Comparison of ENCODE assay signal across 35 cellular contexts in the genomic region with DNA sequence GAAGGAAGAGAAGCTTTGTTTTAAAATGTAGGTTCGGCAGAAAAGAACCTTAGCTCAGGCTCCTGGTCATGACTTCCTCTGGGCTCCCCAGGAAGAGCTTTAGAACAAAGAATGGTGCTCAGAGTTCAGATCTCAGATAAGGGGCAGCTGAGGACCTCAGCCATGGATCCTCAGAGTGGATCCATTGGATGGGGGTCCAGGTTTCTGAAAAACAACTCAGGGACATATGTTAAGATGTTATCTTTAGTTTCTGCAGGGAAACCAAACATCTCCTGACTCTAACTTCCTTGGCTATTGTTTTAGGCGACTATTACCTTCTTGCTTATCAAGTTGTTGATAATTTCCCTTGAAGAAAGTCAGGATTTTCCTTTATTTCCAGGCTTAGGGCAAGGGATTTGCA.
"Had no signal": no experiment of that assay in that cellular context is flagged by ENCODE, and none has a peak within 500 bp of the region (broad histone marks: within the 10 kb centered on the region; RNA-seq: fewer than 3 reads in every experiment).

No MANE protein-coding gene starts in this region.

- H3K27ac ChIP-seq: ascending aorta, cardiac muscle cell, VCaP had no signal

- H3K36me3 ChIP-seq: cardiac muscle cell had no signal

- H3K4me3 ChIP-seq: ascending aorta, cardiac muscle cell had no signal

- H3K36me3 Mint-ChIP-seq: activated naive CD4-positive, alpha-beta T cell treated with anti-CD3 and anti-CD28 coated beads, Interleukin-2, amount 10 ng/mL, durations not matched to agents 7 days and 5 days; activated naive CD4-positive, alpha-beta T cell treated with anti-CD3 and anti-CD28 coated beads, Interleukin-2, amount 50 U/mL, for 24 hours; activated naive CD8-positive, alpha-beta T cell treated with anti-CD3 and anti-CD28 coated beads, Interleukin-2, amount 10 ng/mL, durations not matched to agents 7 days and 5 days had no signal

- DNase-seq: activated B cell treated with CpG ODN at 0.5 μM for 24 hours; activated CD4-positive, alpha-beta memory T cell treated with anti-CD3 and anti-CD28 coated beads for 36 hours; activated CD4-positive, alpha-beta T cell treated with anti-CD3 and anti-CD28 coated beads for 4 hours; activated CD4-positive, alpha-beta T cell treated with anti-CD3 and anti-CD28 coated beads, Interleukin-2, amount 10 ng/mL, durations not matched to agents 24 days and 14 days; activated CD4-positive, alpha-beta T cell treated with anti-CD3 and anti-CD28 coated beads, Interleukin-2, amount 50 U/mL, for 1 hour; activated CD4-positive, alpha-beta T cell treated with anti-CD3 and anti-CD28 coated beads, Interleukin-2, amount 50 U/mL, for 4 hours; activated CD4-positive, CD25-positive, alpha-beta regulatory T cell treated with anti-CD3 and anti-CD28 coated beads, Interleukin-2, amount 50 U/mL, for 72 hours; activated CD8-positive, alpha-beta memory T cell treated with anti-CD3 and anti-CD28 coated beads, Interleukin-2, amount 50 U/mL, for 48 hours; activated CD8-positive, alpha-beta T cell treated with anti-CD3 and anti-CD28 coated beads for 36 hours; activated effector memory CD4-positive, alpha-beta T cell treated with Interleukin-2 at 50 U/mL for 16 hours; activated gamma-delta T cell; activated naive CD4-positive, alpha-beta T cell treated with anti-CD3 and anti-CD28 coated beads, Interleukin-2, amount 10 ng/mL, durations not matched to agents 7 days and 5 days; activated naive CD4-positive, alpha-beta T cell treated with Interleukin-2 at 50 U/mL for 16 hours; activated naive CD8-positive, alpha-beta T cell treated with anti-CD3 and anti-CD28 coated beads, Interleukin-2, amount 10 ng/mL, durations not matched to agents 7 days and 5 days; activated naive CD8-positive, alpha-beta T cell treated with anti-CD3 and anti-CD28 coated beads, Interleukin-2, amount 50 U/mL, for 24 hours; activated T-cell treated with anti-CD3 and anti-CD28 coated beads, Interleukin-2, amount 50 U/mL, for 24 hours; activated T-cell treated with anti-CD3 and anti-CD28 coated beads, Interleukin-2, amount 50 U/mL, for 48 hours; amygdala; anterior cingulate cortex; caudate nucleus; T-helper 1 cell; T-helper 2 cell; T-helper 9 cell had no signal

- H3K27ac Mint-ChIP-seq: activated B cell treated with CpG ODN at 0.5 μM for 24 hours; activated CD4-positive, alpha-beta memory T cell treated with anti-CD3 and anti-CD28 coated beads for 36 hours; activated CD4-positive, alpha-beta T cell treated with anti-CD3 and anti-CD28 coated beads, Interleukin-2, amount 10 ng/mL, durations not matched to agents 24 days and 14 days; activated CD8-positive, alpha-beta T cell treated with anti-CD3 and anti-CD28 coated beads for 36 hours; activated naive CD4-positive, alpha-beta T cell treated with anti-CD3 and anti-CD28 coated beads, Interleukin-2, amount 10 ng/mL, durations not matched to agents 7 days and 5 days; activated naive CD4-positive, alpha-beta T cell treated with anti-CD3 and anti-CD28 coated beads, Interleukin-2, amount 50 U/mL, for 24 hours; activated naive CD8-positive, alpha-beta T cell; activated naive CD8-positive, alpha-beta T cell treated with anti-CD3 and anti-CD28 coated beads, Interleukin-2, amount 10 ng/mL, durations not matched to agents 7 days and 5 days; activated naive CD8-positive, alpha-beta T cell treated with anti-CD3 and anti-CD28 coated beads, Interleukin-2, amount 50 U/mL, for 24 hours; activated T-cell treated with anti-CD3 and anti-CD28 coated beads, Interleukin-2, amount 50 U/mL, for 24 hours; activated T-helper 2 cell treated with anti-CD3 and anti-CD28 coated beads, Interferon-gamma antibody, Interleukin-2, Interleukin-4, amounts not matched to agents 10 μg/mL and 5 μg/mL and 100 μg/mL, durations not matched to agents 14 hours and 24 hours and 36 hours; brain; T-helper 1 cell treated with Interleukin-12 subunit alpha and Interleukin-12 subunit beta and Interleukin-4 antibody, amounts not matched to agents 30 μg/mL and 1 μg/mL, for 36 hours; T-helper 2 cell treated with Interferon-gamma antibody and Interleukin-4, amounts not matched to agents 5 μg/mL and 100 μg/mL, for 36 hours had no signal

- H3K4me1 Mint-ChIP-seq: activated CD4-positive, alpha-beta T cell treated with anti-CD3 and anti-CD28 coated beads, Interleukin-2, amount 10 ng/mL, durations not matched to agents 24 days and 14 days; activated naive CD4-positive, alpha-beta T cell treated with anti-CD3 and anti-CD28 coated beads, Interleukin-2, amount 10 ng/mL, durations not matched to agents 7 days and 5 days; activated naive CD4-positive, alpha-beta T cell treated with anti-CD3 and anti-CD28 coated beads, Interleukin-2, amount 50 U/mL, for 24 hours; activated naive CD8-positive, alpha-beta T cell treated with anti-CD3 and anti-CD28 coated beads, Interleukin-2, amount 10 ng/mL, durations not matched to agents 7 days and 5 days had no signal

- H3K27me3 ChIP-seq: ascending aorta, cardiac muscle cell had no signal

- ATAC-seq: activated CD8-positive, alpha-beta T cell treated with anti-CD3 and anti-CD28 coated beads for 36 hours; activated naive CD8-positive, alpha-beta T cell treated with anti-CD3 and anti-CD28 coated beads, Interleukin-2, amount 50 U/mL, for 24 hours had no signal

- H3K4me3 Mint-ChIP-seq: activated B cell treated with CpG ODN at 0.5 μM for 24 hours; activated CD4-positive, alpha-beta memory T cell treated with anti-CD3 and anti-CD28 coated beads for 36 hours; activated CD4-positive, alpha-beta T cell treated with anti-CD3 and anti-CD28 coated beads, Interleukin-2, amount 10 ng/mL, durations not matched to agents 24 days and 14 days; activated CD8-positive, alpha-beta T cell treated with anti-CD3 and anti-CD28 coated beads for 36 hours; activated naive CD4-positive, alpha-beta T cell treated with anti-CD3 and anti-CD28 coated beads, Interleukin-2, amount 10 ng/mL, durations not matched to agents 7 days and 5 days; activated naive CD4-positive, alpha-beta T cell treated with anti-CD3 and anti-CD28 coated beads, Interleukin-2, amount 50 U/mL, for 24 hours; activated naive CD8-positive, alpha-beta T cell; activated naive CD8-positive, alpha-beta T cell treated with anti-CD3 and anti-CD28 coated beads, Interleukin-2, amount 10 ng/mL, durations not matched to agents 7 days and 5 days; activated naive CD8-positive, alpha-beta T cell treated with anti-CD3 and anti-CD28 coated beads, Interleukin-2, amount 50 U/mL, for 24 hours; activated T-cell treated with anti-CD3 and anti-CD28 coated beads, Interleukin-2, amount 50 U/mL, for 24 hours; brain; central memory CD8-positive, alpha-beta T cell; T-helper 1 cell treated with Interleukin-12 subunit alpha and Interleukin-12 subunit beta and Interleukin-4 antibody, amounts not matched to agents 30 μg/mL and 1 μg/mL, for 36 hours; T-helper 2 cell treated with Interferon-gamma antibody and Interleukin-4, amounts not matched to agents 5 μg/mL and 100 μg/mL, for 36 hours had no signal

- FAIRE-seq: bronchial epithelial cell, TTC549 had no signal
